In the genomic region with DNA sequence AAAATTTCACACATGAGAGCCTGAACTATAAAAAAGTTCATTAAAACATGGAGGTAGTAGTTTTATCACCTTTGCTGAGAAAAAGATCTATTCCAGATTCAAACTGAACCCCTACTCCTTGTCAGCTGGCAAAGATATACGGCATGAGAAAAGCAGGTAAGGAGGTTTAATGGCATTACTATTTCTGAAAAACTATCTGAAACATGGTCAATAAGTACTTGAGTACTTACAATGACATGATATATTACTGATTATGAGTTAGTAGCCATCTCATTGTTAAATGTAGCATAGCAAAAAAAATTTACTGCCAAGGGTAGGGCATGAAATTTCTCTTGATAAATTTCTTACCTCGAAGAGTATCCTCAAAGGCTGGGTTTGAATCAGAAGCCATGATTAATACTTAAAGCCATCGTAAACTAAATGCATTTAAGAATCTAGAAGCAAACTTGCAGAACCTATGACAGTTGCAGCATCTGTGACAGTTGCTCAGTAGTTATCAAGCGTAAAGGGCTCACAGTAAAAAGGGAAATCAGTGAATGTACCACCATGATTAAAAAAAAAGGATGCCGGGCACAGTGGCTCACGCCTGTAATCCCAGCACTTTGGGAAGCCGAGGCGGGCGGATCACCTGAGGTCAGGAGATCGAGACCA, we compare ENCODE assay signal across 8 cellular contexts. TPM values are rescaled to one million over a fixed set of nuclear protein-coding genes. Genes with fewer than 3 reads are reported as not detected.
DNase-seq lines count a peak whose midpoint lies in the region; ATAC-seq and TF ChIP-seq lines count a peak whose summit lies in the region.

No MANE protein-coding gene starts in this region.

- peak overlapping the region; percentile 86 for H3K27ac Mint-ChIP-seq in central memory CD8-positive, alpha-beta T cell (ENCODE audit: low read depth)
- peak overlapping the region in 1 of 2 donors; percentile 82 for H3K27ac Mint-ChIP-seq in natural killer cell

- H3K4me1 ChIP-seq in BE2C (no peaks in the 10 kb centered on the region; the same call in 1 of the 2 replicates), HUES64 (ENCODE audit: insufficient read depth, low read length) (no peaks in the 10 kb centered on the region; the same call in 1 of the 2 replicates)

- H3K4me3 Mint-ChIP-seq in central memory CD8-positive, alpha-beta T cell: peak overlapping the region; percentile 89
- peak overlapping the region; percentile 86 for H3K4me3 Mint-ChIP-seq in natural killer cell

- no peak for DNase-seq in BE2C
- no peak for DNase-seq in central memory CD8-positive, alpha-beta T cell (ENCODE audit: low spot score in 2 of 2)
- no peak for DNase-seq in natural killer cell
- no peak for DNase-seq in H7
- no peak for DNase-seq in NCI-H526 (lab: John Stamatoyannopoulos, UW)
- no peak for DNase-seq in NCI-H1105 (lab: John Stamatoyannopoulos, UW)

- TF ChIP-seq CTCF in BE2C (IDR thresholded peaks at IDR 0.05; ENCODE audit: low read depth, low read length) (no peak), natural killer cell (IDR thresholded peaks at IDR 0.05) (no peak)

- H3K4me3 ChIP-seq in BE2C (ENCODE audit: low read depth, low read length): peak overlapping the region; percentile 66
- H3K4me3 ChIP-seq in HUES64 (ENCODE audit: low read length): peak overlapping the region; percentile 49
- no peak overlapping the region for H3K4me3 ChIP-seq in H7 (ENCODE audit: insufficient read depth, low read depth, low read length)

- H3K27me3 Mint-ChIP-seq in central memory CD8-positive, alpha-beta T cell: no peaks in the 10 kb centered on the region
- no peaks in the 10 kb centered on the region for H3K27me3 Mint-ChIP-seq in natural killer cell (ENCODE audit: low read depth in 2 of 2)

- no peak overlapping the region for H3K27ac ChIP-seq in HUES64 (ENCODE audit: low read depth, low read length)

- 0 out of 2 replicates have a peak overlapping the region, but pooled peaks have one; percentile 40 for H3K9ac ChIP-seq in HUES64 (ENCODE audit: low read depth, low read length)

- H3K4me1 Mint-ChIP-seq in central memory CD8-positive, alpha-beta T cell: peaks cover 19% of the 10 kb centered on the region
- H3K4me1 Mint-ChIP-seq in natural killer cell: peaks cover 9 to 14% of the 10 kb centered on the region in 2 donors

- intact Hi-C loops in natural killer cell (cut with micrococcal nuclease): no loop called here

- no peaks in the 10 kb centered on the region for H3K9me3 Mint-ChIP-seq in central memory CD8-positive, alpha-beta T cell
- no peaks in the 10 kb centered on the region for H3K9me3 Mint-ChIP-seq in natural killer cell

- no peaks in the 10 kb centered on the region for H3K9me3 ChIP-seq in BE2C
- H3K9me3 ChIP-seq in HUES64 (ENCODE audit: insufficient read depth, low read depth, low read length): no peaks in the 10 kb centered on the region

- H3K36me3 ChIP-seq in BE2C: no peaks in the 10 kb centered on the region
- peaks cover 12% of the 10 kb centered on the region for H3K36me3 ChIP-seq in HUES64 (ENCODE audit: insufficient read depth, low read length)
- no peaks in the 10 kb centered on the region; the same call in 1 of the 2 replicates for H3K36me3 ChIP-seq in H7 (replicated peaks; ENCODE audit: control insufficient read depth, insufficient read depth, low read length)

- H3K36me3 Mint-ChIP-seq in central memory CD8-positive, alpha-beta T cell (ENCODE audit: insufficient read depth): peaks cover 27% of the 10 kb centered on the region
- H3K36me3 Mint-ChIP-seq in natural killer cell: peaks cover 8% of the 10 kb centered on the region

- WGBS in HUES64: 54% methylated on average over 9 of the region's 10 CpGs

- no peak for ATAC-seq in central memory CD8-positive, alpha-beta T cell (replicated peaks; ENCODE audit: extremely low read depth, poor library complexity, severe bottlenecking)
- ATAC-seq in natural killer cell (peak in 2 of 3 donors; percentile 15 to 24), GM19351 (IDR thresholded peaks at IDR 0.05; ENCODE audit: unreplicated experiment) (no peak)

- H3K27me3 ChIP-seq in BE2C (no peaks in the 10 kb centered on the region), HUES64 (ENCODE audit: insufficient read depth, low read length) (no peaks in the 10 kb centered on the region), H7 (ENCODE audit: control insufficient read depth, insufficient read depth, low read length) (no peaks in the 10 kb centered on the region)

RNA-seq across cellular contexts. Expression of gene SLC17A5, which starts 8.7 kb away (rescaled TPM):
- 3.5 TPM for polyA plus RNA-seq in BE2C (2012; ENCODE audit: insufficient read depth, insufficient read length, low read depth)
- 6.3 TPM for polyA plus RNA-seq in HUES64 (2013, experiment 1 of 2)
- 7.2 TPM for polyA plus RNA-seq in HUES64 (2013, experiment 2 of 2)
- 10 to 100 TPM in 1 of 3 donors, 1 to 10 TPM in 2; 8.5 to 13.8 (median 9.1) TPM for total RNA-seq in natural killer cell
- total RNA-seq in H7 (2014; rRNA removed; shearing (Covaris generic)): 12.2 and 13.1 TPM in 2 replicates

RNA-seq across cellular contexts. Expression of gene CD109, which starts 50.9 kb away (rescaled TPM):
- polyA plus RNA-seq in BE2C (2012; ENCODE audit: insufficient read depth, insufficient read length, low read depth): 0.15 TPM
- polyA plus RNA-seq in HUES64 (2013, experiment 1 of 2): 1.4 TPM
- 1.5 TPM for polyA plus RNA-seq in HUES64 (2013, experiment 2 of 2)
- total RNA-seq in natural killer cell: under 1 TPM; 0.24 to 0.88 (median 0.83) TPM
- 1.3 and 1.4 TPM in 2 replicates for total RNA-seq in H7 (2014; rRNA removed; shearing (Covaris generic))

Comparison
In these comparisons a context has a peak if more than half of its experiments do, and no peak if none do; other contexts are left out.
1. ATAC-seq: peak in natural killer cell (2 of 3); none in central memory CD8-positive, alpha-beta T cell (single experiment) and GM19351 (single experiment).